ENCODE assay signal across 8 cellular contexts in the genomic region with DNA sequence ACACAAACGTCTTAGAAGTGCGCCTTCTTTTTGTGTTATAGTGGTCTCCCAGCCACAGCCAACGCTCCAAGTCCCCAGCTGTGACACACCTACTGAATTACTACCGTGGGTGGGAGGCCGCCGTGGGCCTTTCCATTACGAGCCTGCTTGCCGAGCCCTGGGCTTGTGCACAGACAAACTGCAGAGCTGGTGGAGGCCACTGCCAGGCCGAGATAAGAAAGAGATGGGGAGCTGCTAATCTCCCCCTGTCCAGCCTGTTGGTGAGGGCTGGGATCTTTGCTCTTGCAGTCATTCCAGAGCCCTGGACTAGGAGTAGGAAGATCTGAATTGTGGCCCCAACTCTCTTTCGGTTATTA. TPM values are rescaled to one million over a fixed set of nuclear protein-coding genes. Genes with fewer than 3 reads are reported as not detected.
DNase-seq lines count a peak whose midpoint lies in the region; ATAC-seq and TF ChIP-seq lines count a peak whose summit lies in the region.

No MANE protein-coding gene starts in this region.

- H3K4me1 ChIP-seq in body of pancreas: peaks cover 22% of the 10 kb centered on the region
- peaks cover 7 to 9% of the 10 kb centered on the region in 2 donors for H3K4me1 ChIP-seq in lung (ENCODE audit: control insufficient read depth in 2 of 2, insufficient read depth in 2 of 2, low read length in 2 of 2)
- H3K4me1 ChIP-seq in suprapubic skin: peaks cover 15% of the 10 kb centered on the region

- TF ChIP-seq CTCF in LNCaP clone FGC (IDR thresholded peaks at IDR 0.05; ENCODE audit: control insufficient read depth, extremely low read depth, insufficient read depth): no peak
- no peak for TF ChIP-seq CTCF in body of pancreas (IDR thresholded peaks at IDR 0.05)
- no peak for TF ChIP-seq CTCF in lung (IDR thresholded peaks at IDR 0.05; ENCODE audit: control extremely low read depth, extremely low read depth)
- no peak for TF ChIP-seq CTCF in suprapubic skin (IDR thresholded peaks at IDR 0.05)

- peak; percentile 79 for DNase-seq in activated effector memory CD4-positive, alpha-beta T cell treated with anti-CD3 and anti-CD28 coated beads, Interleukin-2, amount 50 U/mL, for 16 hours
- no peak for DNase-seq in activated effector memory CD4-positive, alpha-beta T cell treated with Interleukin-2 at 50 U/mL for 16 hours
- DNase-seq in LNCaP clone FGC (ENCODE audit: low read depth): no peak
- DNase-seq in body of pancreas: no peak
- no peak for DNase-seq in lung (ENCODE audit: low spot score)
- no peak for DNase-seq in suprapubic skin (ENCODE audit: low spot score in 2 of 2)
- DNase-seq in dedifferentiated amniotic fluid mesenchymal stem cell (ENCODE audit: extremely low spot score): no peak
- no peak for DNase-seq in cerebellum (ENCODE audit: low spot score)

- TF ChIP-seq POLR2A in body of pancreas (IDR thresholded peaks at IDR 0.05): no peak
- TF ChIP-seq POLR2A in suprapubic skin (IDR thresholded peaks at IDR 0.05): no peak

- TF ChIP-seq EP300 in suprapubic skin (IDR thresholded peaks at IDR 0.05): no peak

- peak overlapping the region; percentile 46 to 95 (median 94) for H3K27ac ChIP-seq in body of pancreas
- H3K27ac ChIP-seq in lung (ENCODE audit: low read depth in 1 of 2, low read length in 1 of 2): peak overlapping the region; percentile 81 to 89
- peak overlapping the region; percentile 87 for H3K27ac ChIP-seq in suprapubic skin

- H3K4me3 ChIP-seq in LNCaP clone FGC (ENCODE audit: low read depth, low read length) (peak overlapping the region; percentile 89), body of pancreas (peak overlapping the region in 1 of 2 donors; percentile 8), lung (peak overlapping the region; percentile 55), suprapubic skin (peak overlapping the region; percentile 66)

- intact Hi-C loops in body of pancreas (cut with DNase I): no loop called here

- 4 to 12% methylated on average over 3 to 10 of the region's 10 CpGs for WGBS in body of pancreas, 2 donors
- WGBS in lung, 2 donors: 6 to 8% methylated on average over 10 of the region's 10 CpGs
- WGBS in suprapubic skin: 1% methylated on average over 10 of the region's 10 CpGs

- H3K36me3 ChIP-seq in body of pancreas (replicated peaks in 1 of 2; ENCODE audit: insufficient read depth in 1 of 2, low read depth in 2 of 2) (peaks cover 0 to 15% of the 10 kb centered on the region in 2 donors), lung (ENCODE audit: control insufficient read depth in 2 of 2, insufficient read depth in 2 of 2, low read length in 2 of 2) (peaks cover 5 to 22% of the 10 kb centered on the region in 2 donors), suprapubic skin (peaks cover 21% of the 10 kb centered on the region)

- H3K27me3 ChIP-seq in body of pancreas (no peaks in the 10 kb centered on the region), lung (ENCODE audit: control insufficient read depth, insufficient read depth) (no peaks in the 10 kb centered on the region), suprapubic skin (no peaks in the 10 kb centered on the region)

- H3K9me3 ChIP-seq in body of pancreas: no peaks in the 10 kb centered on the region
- H3K9me3 ChIP-seq in lung (ENCODE audit: control insufficient read depth in 2 of 2, insufficient read depth in 1 of 2, low read length in 1 of 2): no peaks in the 10 kb centered on the region
- no peaks in the 10 kb centered on the region for H3K9me3 ChIP-seq in suprapubic skin

- ATAC-seq in body of pancreas: no peak
- no peak for ATAC-seq in lung (ENCODE audit: insufficient read depth, low FRiP score)

RNA-seq across cellular contexts. Expression of gene HMBS, which starts 0.8 kb away (rescaled TPM):
- total RNA-seq in body of pancreas (10 to 100 TPM in 1 of 2 donors, 1 to 10 TPM in 1; 7.6 to 16.1 TPM), lung (10 to 100 TPM; 11.7 to 31.5 TPM), suprapubic skin (10 to 100 TPM in 3 of 4 donors, 1 to 10 TPM in 1; 5.2 to 18.4 (median 13.3) TPM), cerebellum (4.9 TPM)
- polyA plus RNA-seq in lung: 10 to 100 TPM; 31.5 to 33.3 TPM

RNA-seq across cellular contexts. Expression of gene DPAGT1, which starts 16.2 kb away (rescaled TPM):
- total RNA-seq in body of pancreas (10 to 100 TPM; 26.7 to 62.6 TPM), lung (10 to 100 TPM; 29.4 to 50.9 TPM), suprapubic skin (10 to 100 TPM; 21.2 to 32.2 (median 26.9) TPM), cerebellum (12.0 TPM)
- 10 to 100 TPM; 19.0 to 36.7 TPM for polyA plus RNA-seq in lung

RNA-seq across cellular contexts. Expression of gene VPS11, which starts 17.9 kb away (rescaled TPM):
- total RNA-seq in body of pancreas: 10 to 100 TPM; 17.6 to 50.1 TPM
- total RNA-seq in lung: 10 to 100 TPM; 34.6 to 36.0 TPM
- polyA plus RNA-seq in lung: 10 to 100 TPM; 33.8 to 56.1 TPM
- total RNA-seq in suprapubic skin: 10 to 100 TPM; 37.2 to 57.2 (median 47.9) TPM
- total RNA-seq in cerebellum: 20.6 TPM

RNA-seq across cellular contexts. Expression of gene C2CD2L, which starts 21.6 kb away (rescaled TPM):
- 10 to 100 TPM in 1 of 2 donors, 1 to 10 TPM in 1; 5.4 to 20.8 TPM for total RNA-seq in body of pancreas
- total RNA-seq in lung: 10 to 100 TPM in 1 of 2 donors, 1 to 10 TPM in 1; 6.5 to 20.7 TPM
- 10 to 100 TPM; 11.6 to 13.7 TPM for polyA plus RNA-seq in lung
- 10 to 100 TPM; 20.1 to 25.9 (median 21.5) TPM for total RNA-seq in suprapubic skin
- total RNA-seq in cerebellum: 6.2 TPM

RNA-seq across cellular contexts. Expression of gene HYOU1, which starts 28.5 kb away (rescaled TPM):
- total RNA-seq in body of pancreas (100 to 1,000 TPM; 121 to 218 TPM), lung (100 to 1,000 TPM in 1 of 2 donors, 10 to 100 TPM in 1; 46.6 to 252 TPM), suprapubic skin (10 to 100 TPM; 26.2 to 50.7 (median 46.2) TPM), cerebellum (39.9 TPM)
- polyA plus RNA-seq in lung: 100 to 1,000 TPM in 1 of 2 donors, 10 to 100 TPM in 1; 59.7 to 152 TPM
